In the genomic region with DNA sequence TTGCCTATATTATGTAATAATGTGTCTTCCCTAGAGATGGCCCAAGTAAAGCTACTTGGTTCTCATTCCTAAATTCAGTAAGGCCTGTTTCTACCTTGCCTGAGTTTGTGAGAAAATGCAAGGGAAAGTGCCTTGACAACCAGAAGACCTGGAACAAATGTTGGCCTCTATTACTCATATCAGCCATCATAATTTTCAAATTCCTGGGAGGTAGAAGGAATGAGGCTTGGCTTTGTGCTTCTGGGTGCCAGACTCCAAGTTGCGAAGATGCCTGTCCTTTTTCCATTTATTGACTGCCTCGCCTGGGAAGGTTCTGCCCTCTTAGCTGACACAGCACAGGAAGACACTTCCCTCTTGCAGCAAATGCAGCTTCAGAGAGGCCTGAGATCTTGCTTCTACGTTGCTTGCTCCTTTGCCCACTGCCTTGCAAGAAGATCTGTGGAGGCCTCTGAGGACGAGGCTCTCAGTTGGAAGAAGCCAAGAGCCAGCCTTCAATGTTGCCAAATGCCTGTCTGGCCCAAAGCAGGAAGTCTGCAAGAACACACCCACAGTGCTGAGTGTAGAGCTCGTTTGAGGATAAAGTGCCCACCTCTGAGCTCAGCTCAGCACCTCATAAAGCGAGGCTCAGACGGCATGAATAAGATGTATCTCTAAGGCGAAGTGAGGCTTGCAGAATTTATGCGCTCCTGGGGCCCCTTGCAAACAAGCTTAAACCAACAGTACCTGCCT, we compare ENCODE assay signal across 11 cellular contexts.
A peak's percentile ranks its signal among the peaks of the same experiment; 100 is the strongest.
DNase-seq lines count a peak whose midpoint lies in the region; ATAC-seq and TF ChIP-seq lines count a peak whose summit lies in the region.
"Had no signal": no experiment of that assay in that cellular context is flagged by ENCODE, and none has a peak within 500 bp of the region (broad histone marks: within the 10 kb centered on the region; RNA-seq: fewer than 3 reads in every experiment).

No MANE protein-coding gene starts in this region.

- H3K9me2 ChIP-seq in hepatocyte (replicated peaks; ENCODE audit: insufficient read depth), result no peaks in the 10 kb centered on the region

- TF ChIP-seq POLR2A in tibial nerve (IDR thresholded peaks at IDR 0.05), result no peak

- no peaks in the 10 kb centered on the region for H4K20me1 ChIP-seq in hepatocyte (ENCODE audit: insufficient read depth, poor library complexity, severe bottlenecking)

- H3K4me2 ChIP-seq in hepatocyte, result peak overlapping the region; percentile 15

- DNase-seq in MV-4-11 (lab: John Stamatoyannopoulos, UW), result peak; percentile 9
- peak; percentile 23 for DNase-seq in cerebellum (ENCODE audit: low spot score)
- DNase-seq in hepatocyte (ENCODE audit: low spot score), result peak; percentile 16
- DNase-seq in sciatic nerve (ENCODE audit: low spot score), result no peak
- no peak for DNase-seq in tibial nerve (ENCODE audit: low spot score in 2 of 2)
- no peak for DNase-seq in GM19240 (ENCODE audit: insufficient read length, low spot score)
- no peak for DNase-seq in GM13976 (ENCODE audit: low spot score)
- DNase-seq: activated naive CD8-positive, alpha-beta T cell treated with anti-CD3 and anti-CD28 coated beads, Interleukin-2, amount 10 ng/mL, durations not matched to agents 7 days and 5 days; psoas muscle; stimulated activated naive B cell treated with anti-CD40 and anti-IgM and Interleukin-4, amounts not matched to agents 10 μg/mL and 1 μg/mL and 100 μg/mL, for 72 hours had no signal

- H3K36me3 ChIP-seq in hepatocyte (replicated peaks; ENCODE audit: insufficient read depth, low read depth), result no peaks in the 10 kb centered on the region
- no peaks in the 10 kb centered on the region for H3K36me3 ChIP-seq in tibial nerve

- H3K9me3 ChIP-seq in hepatocyte (ENCODE audit: low read depth) (no peaks in the 10 kb centered on the region), tibial nerve (no peaks in the 10 kb centered on the region)
- H3K9me3 ChIP-seq: psoas muscle had no signal

- in situ Hi-C loops in GM13976 (cut with MboI; ENCODE audit: low sequenced_read_pairs, unreplicated experiment), result no loop called here

- peaks cover 19% of the 10 kb centered on the region for H3K4me1 ChIP-seq in hepatocyte (ENCODE audit: insufficient read depth)
- H3K4me1 ChIP-seq in tibial nerve, result peaks cover 0 to 16% (median 0%) of the 10 kb centered on the region in 4 donors
- H3K4me1 ChIP-seq: psoas muscle had no signal

- H3K27ac ChIP-seq in hepatocyte (peak overlapping the region; percentile 67), tibial nerve (no peak overlapping the region)
- H3K27ac ChIP-seq: psoas muscle had no signal

- H3K79me2 ChIP-seq in hepatocyte, result no peaks in the 10 kb centered on the region

- TF ChIP-seq CTCF in hepatocyte (IDR thresholded peaks at IDR 0.05; ENCODE audit: poor library complexity) (no peak), tibial nerve (IDR thresholded peaks at IDR 0.05) (no peak), GM13976 (IDR thresholded peaks at IDR 0.05; ENCODE audit: borderline replicate concordance, control extremely low read depth, extremely low read depth, insufficient read depth, missing control alignments) (no peak)

- intact Hi-C loops in sciatic nerve (cut with DNase I), result no loop called here

- H3K27me3 ChIP-seq in hepatocyte (no peaks in the 10 kb centered on the region), tibial nerve (no peaks in the 10 kb centered on the region)

- H3K4me3 ChIP-seq in hepatocyte, result no peak overlapping the region
- no peak overlapping the region for H3K4me3 ChIP-seq in tibial nerve
- H3K4me3 ChIP-seq: psoas muscle had no signal

- 65% methylated on average over 9 of the region's 9 CpGs for WGBS in hepatocyte (ENCODE audit: low lambda C conversion rate, missing lambda C conversion rate)
- WGBS in tibial nerve, 2 donors, result 79 to 82% methylated on average over 9 of the region's 9 CpGs

- peak; percentile 43 for ATAC-seq in sciatic nerve
- ATAC-seq in HG02884 (IDR thresholded peaks at IDR 0.05; ENCODE audit: unreplicated experiment), result no peak
- ATAC-seq: psoas muscle; stimulated activated naive B cell treated with anti-CD40 and anti-IgM and Interleukin-4, amounts not matched to agents 10 μg/mL and 1 μg/mL and 100 μg/mL, for 72 hours had no signal

- no peak overlapping the region for H2AFZ ChIP-seq in hepatocyte

- TF ChIP-seq EP300 in tibial nerve (IDR thresholded peaks at IDR 0.05), result no peak

Comparison
In these comparisons a context has a peak if more than half of its experiments do, and no peak if none do; other contexts are left out.
1. DNase-seq: peak in MV-4-11 (single experiment), cerebellum (single experiment) and hepatocyte (single experiment); none in sciatic nerve (single experiment), tibial nerve (0 of 2), GM19240 (single experiment) and GM13976 (single experiment).